ENCODE assay signal across 35 cellular contexts in genomic region chr10:109732254-109732653, GRCh38.
"Had no signal": no experiment of that assay in that cellular context is flagged by ENCODE, and none has a peak within 500 bp of the region (broad histone marks: within the 10 kb centered on the region; RNA-seq: fewer than 3 reads in every experiment).

No MANE protein-coding gene starts in this region.

- DNase-seq: Kasumi-1, KG1, MG63, MM.1S, MV-4-11, NCI-H1048, NCI-H1092, NCI-H1092 treated with DMSO at 0.1 percent for 48 hours, NCI-H1105, NCI-H1105 treated with DMSO at 0.1 percent for 48 hours, NCI-H1417, NCI-H1417 treated with DMSO at 0.1 percent for 48 hours, NCI-H1436, NCI-H1436 treated with DMSO at 0.1 percent for 48 hours, NCI-H146, NCI-H1694, NCI-H1694 treated with DMSO at 0.1 percent for 48 hours, NCI-H187, NCI-H187 treated with DMSO at 0.1 percent for 48 hours, NCI-H1930, NCI-H2029, NCI-H2029 treated with DMSO at 0.1 percent for 48 hours, NCI-H2081, NCI-H2081 treated with DMSO at 0.1 percent for 48 hours, NCI-H2107, NCI-H2171, NCI-H2171 treated with DMSO at 0.1 percent for 48 hours, NCI-H2227 treated with DMSO at 0.1 percent for 48 hours, NCI-H226, NCI-H345, NCI-H446, NCI-H446 treated with DMSO at 0.1 percent for 48 hours, NCI-H510A, NCI-H510A treated with DMSO at 0.1 percent for 48 hours had no signal

- H3K4me2 ChIP-seq: KMS-11 had no signal

- H3K27me3 ChIP-seq: MG63 had no signal

- H3K36me3 ChIP-seq: MG63 had no signal

- H3K9ac ChIP-seq: KMS-11 had no signal

- H3K4me3 ChIP-seq: MG63 had no signal

- H3K27ac ChIP-seq: KMS-11 had no signal

- H3K9me3 ChIP-seq: MG63 had no signal
